In genomic region chr5:10441083-10441991, GRCh38 we compare ENCODE assay signal across 8 cellular contexts. TPM values are rescaled to one million over a fixed set of nuclear protein-coding genes. Genes with fewer than 3 reads are reported as not detected.
DNase-seq lines count a peak whose midpoint lies in the region; TF ChIP-seq lines count a peak whose summit lies in the region.

Gene ROPN1L (plus strand): TSS chr5:10441879. CDS start chr5:10442168, 289 bp downstream.

- H3K9ac ChIP-seq in ES-I3 (ENCODE audit: low read depth, low read length) (peak within 1 kb of the TSS; percentile 41), H9 (ENCODE audit: extremely low read depth, insufficient read length, low read length) (peak within 1 kb of the TSS; percentile 5)

- no CpG with 5 or more reads among the region's 63 CpGs for WGBS in H9 (ENCODE audit: extremely low coverage, insufficient read length, low lambda C conversion rate)

- no peak within 1 kb of the TSS for H4K5ac ChIP-seq in H9 (ENCODE audit: insufficient read length, low read depth, low read length)

- peaks cover 6 to 11% of the 10 kb centered on the region in 2 experiments for H3K4me1 Mint-ChIP-seq in H9

- H2BK12ac ChIP-seq in H9 (ENCODE audit: insufficient read length, low read depth, low read length) = no peak within 1 kb of the TSS

- H2BK20ac ChIP-seq in H9 (ENCODE audit: low read depth, low read length, poor library complexity, severe bottlenecking) = no peak within 1 kb of the TSS

- peaks cover 10% of the 10 kb centered on the region for H3K23me2 ChIP-seq in H9 (ENCODE audit: insufficient read length, low read depth, low read length, poor library complexity, severe bottlenecking)

- H3K4ac ChIP-seq in H9 (ENCODE audit: low read depth, low read length) = no peak within 1 kb of the TSS

- no peaks in the 10 kb centered on the region; the same call in 1 of the 2 replicates for H3K27me3 ChIP-seq in H9 (ENCODE audit: insufficient read depth, low read length)
- no peaks in the 10 kb centered on the region for H3K27me3 ChIP-seq in SJCRH30
- no peaks in the 10 kb centered on the region for H3K27me3 ChIP-seq in neuron (ENCODE audit: insufficient read depth, low read length)

- H3K56ac ChIP-seq in H9 (ENCODE audit: insufficient read length, low read depth, low read length) = no peak within 1 kb of the TSS

- H3K4me1 ChIP-seq in ES-I3 (ENCODE audit: insufficient read depth, low read length) = no peaks in the 10 kb centered on the region
- no peaks in the 10 kb centered on the region; the same call in 1 of the 2 replicates for H3K4me1 ChIP-seq in H9 (ENCODE audit: insufficient read depth, low read length)
- H3K4me1 ChIP-seq in SJCRH30 = no peaks in the 10 kb centered on the region; the same call in 1 of the 2 replicates
- H3K4me1 ChIP-seq in neuron (ENCODE audit: insufficient read depth, low read length) = peaks cover 13% of the 10 kb centered on the region

- no peaks in the 10 kb centered on the region for H3K9me3 Mint-ChIP-seq in H9

- no peak within 1 kb of the TSS for H3K27ac ChIP-seq in H9 (ENCODE audit: insufficient read length, low read depth, low read length)
- H3K27ac ChIP-seq in SJCRH30 = no peak within 1 kb of the TSS

- no peak within 1 kb of the TSS; the same call in 1 of the 2 replicates for H3K14ac ChIP-seq in H9 (ENCODE audit: insufficient read depth, low read length)

- no peak within 1 kb of the TSS for H3K27ac Mint-ChIP-seq in H9

- H2BK120ac ChIP-seq in H9 (ENCODE audit: low read depth, low read length, poor library complexity, severe bottlenecking) = no peak within 1 kb of the TSS

- no peak within 1 kb of the TSS for H4K91ac ChIP-seq in H9 (ENCODE audit: insufficient read length, low read depth, low read length)

- no peaks in the 10 kb centered on the region for H3K79me2 ChIP-seq in H9 (ENCODE audit: insufficient read depth, low read length)

- H3K79me1 ChIP-seq in H9 (ENCODE audit: insufficient read depth, low read depth, low read length, poor library complexity, severe bottlenecking) = no peaks in the 10 kb centered on the region

- H3K4me3 ChIP-seq in SJCRH30 (peak within 1 kb of the TSS; percentile 61), neuron (ENCODE audit: low read length) (peak within 1 kb of the TSS; percentile 63)

- no peaks in the 10 kb centered on the region for H4K20me1 ChIP-seq in H9 (ENCODE audit: control insufficient read depth, insufficient read depth, insufficient read length)

- H3K9me3 ChIP-seq in ES-I3 (ENCODE audit: control insufficient read depth, insufficient read depth, low read length) = no peaks in the 10 kb centered on the region
- H3K9me3 ChIP-seq in H9 (ENCODE audit: control insufficient read depth, low read depth, low read length) = no peaks in the 10 kb centered on the region
- no peaks in the 10 kb centered on the region for H3K9me3 ChIP-seq in SJCRH30 (replicated peaks)
- no peaks in the 10 kb centered on the region for H3K9me3 ChIP-seq in neuron (ENCODE audit: low read length)

- no peak within 1 kb of the TSS for H3T11ph ChIP-seq in H9 (ENCODE audit: low read length)

- no peaks in the 10 kb centered on the region for H3K36me3 Mint-ChIP-seq in H9 (ENCODE audit: insufficient read depth in 1 of 3, low read depth in 3 of 3)

- H3K27me3 Mint-ChIP-seq in H9 (ENCODE audit: low read depth) = peaks cover 50% of the 10 kb centered on the region

- peak within 1 kb of the TSS; percentile 42 for H3K4me2 ChIP-seq in H9 (ENCODE audit: insufficient read depth, insufficient read length, low read length)

- TF ChIP-seq CTCF in H9 (conservative IDR thresholded peaks at IDR 0.05) = no peak

- H2BK5ac ChIP-seq in H9 (ENCODE audit: insufficient read length, low read length) = no peak within 1 kb of the TSS

- H4K8ac ChIP-seq in H9 (replicated peaks; ENCODE audit: insufficient read length, low read depth, low read length) = no peak within 1 kb of the TSS

- peak; percentile 94 for DNase-seq in H9
- DNase-seq in LoVo (ENCODE audit: low spot score) = peak; percentile 93
- DNase-seq in SJCRH30 = peak; percentile 71 to 79
- peak; percentile 23 to 71 (median 43) for DNase-seq in activated naive CD4-positive, alpha-beta T cell (lab: John Stamatoyannopoulos, UW)
- DNase-seq in foreskin melanocyte = peak; percentile 80
- DNase-seq in stromal cell of bone marrow (ENCODE audit: low read depth) = peak; percentile 68

- no peak within 1 kb of the TSS for H2AK5ac ChIP-seq in H9 (ENCODE audit: insufficient read length, low read length)

- peak within 1 kb of the TSS; percentile 78 to 86 for H3K4me3 Mint-ChIP-seq in H9

- H2BK15ac ChIP-seq in H9 (ENCODE audit: low read depth, low read length) = no peak within 1 kb of the TSS

- no peak within 1 kb of the TSS for H3K18ac ChIP-seq in H9 (ENCODE audit: insufficient read length, low read depth, low read length)

- H2AFZ ChIP-seq in H9 (ENCODE audit: low read length) (no peak within 1 kb of the TSS), neuron (ENCODE audit: low read depth, low read length) (peak within 1 kb of the TSS; percentile 27)

- H3K36me3 ChIP-seq in ES-I3 (ENCODE audit: insufficient read depth, low read length) (no peaks in the 10 kb centered on the region; the same call in 1 of the 2 replicates), SJCRH30 (no peaks in the 10 kb centered on the region), neuron (ENCODE audit: insufficient read depth, low read length) (peaks cover 16% of the 10 kb centered on the region)

- no peak within 1 kb of the TSS for H3K23ac ChIP-seq in H9 (ENCODE audit: insufficient read length, low read depth, low read length)

RNA-seq across cellular contexts. Expression of gene ROPN1L, which starts in this region (rescaled TPM):
- total RNA-seq in H9 (2021) = 0.37 TPM in 1 of 2 replicates, not detected in the other
- total RNA-seq in SJCRH30 (2014; rRNA removed; shearing (Covaris generic)) = 0.14 TPM in 1 of 2 replicates, not detected in the other

Comparison
In these comparisons a context has a peak if more than half of its experiments do, and no peak if none do; other contexts are left out.
1. Peak in DNase-seq, H3K9ac ChIP-seq and H3K4me2 ChIP-seq in H9; RNA of the gene not detected or under 1 TPM.
2. Peak in DNase-seq and H3K4me3 ChIP-seq in SJCRH30; RNA of the gene not detected or under 1 TPM.
3. DNase-seq: peak in every context shown above with its lines; median percentile 94 in H9; 93 in LoVo; 80 in foreskin melanocyte; 75 in SJCRH30; 68 in stromal cell of bone marrow; 43 in activated naive CD4-positive, alpha-beta T cell.